Comparison of ENCODE assay signal across 14 cellular contexts in genomic region chr6:136739501-136739900, GRCh38. TPM values are rescaled to one million over a fixed set of nuclear protein-coding genes. Genes with fewer than 3 reads are reported as not detected.
DNase-seq lines count a peak whose midpoint lies in the region; ATAC-seq, FAIRE-seq and TF ChIP-seq lines count a peak whose summit lies in the region.
"Had no signal": no experiment of that assay in that cellular context is flagged by ENCODE, and none has a peak within 500 bp of the region (broad histone marks: within the 10 kb centered on the region; RNA-seq: fewer than 3 reads in every experiment).

No MANE protein-coding gene starts in this region.

- H3K4me2 ChIP-seq in K562 (ENCODE audit: insufficient read depth, low read length) (peak overlapping the region; percentile 76; the same call in 1 of the 2 replicates), SK-N-SH (no peak overlapping the region)

- ATAC-seq in natural killer cell: peak in 2 of 3 donors; percentile 65 to 70
- ATAC-seq in natural killer cell treated with Interleukin-12 subunit alpha and Interleukin-12 subunit beta and Interleukin-15 and Interleukin-18, amount 100 ng/mL, for 72 hours: no peak
- peak; percentile 23 for ATAC-seq in K562
- peak; percentile 55 to 64 for ATAC-seq in naive B cell (ENCODE audit: low read depth in 2 of 2)

- no peaks in the 10 kb centered on the region for H3K27me3 ChIP-seq in K562 (ENCODE audit: control insufficient read depth in 2 of 2, insufficient read depth in 2 of 2, low read length in 2 of 2)
- no peaks in the 10 kb centered on the region for H3K27me3 ChIP-seq in SK-N-SH (ENCODE audit: insufficient read depth)
- H3K27me3 ChIP-seq: testis had no signal

- no peaks in the 10 kb centered on the region for H3K9me2 ChIP-seq in SK-N-SH

- peaks cover 90% of the 10 kb centered on the region for H3K79me2 ChIP-seq in K562 (ENCODE audit: control insufficient read depth, insufficient read depth, low read length)
- peaks cover 19% of the 10 kb centered on the region for H3K79me2 ChIP-seq in SK-N-SH (ENCODE audit: insufficient read depth)

- H3K27me3 Mint-ChIP-seq in natural killer cell (ENCODE audit: low read depth in 2 of 2): no peaks in the 10 kb centered on the region
- no peaks in the 10 kb centered on the region for H3K27me3 Mint-ChIP-seq in natural killer cell treated with Interleukin-12 subunit alpha and Interleukin-12 subunit beta and Interleukin-15 and Interleukin-18, amount 100 ng/mL, for 72 hours
- no peaks in the 10 kb centered on the region for H3K27me3 Mint-ChIP-seq in naive B cell

- H4K20me1 ChIP-seq in K562 (replicated peaks; ENCODE audit: control insufficient read depth, insufficient read depth, low read length) (no peaks in the 10 kb centered on the region), SK-N-SH (ENCODE audit: insufficient read depth) (no peaks in the 10 kb centered on the region)

- H3K4me1 ChIP-seq in K562 (replicated peaks in 1 of 2; ENCODE audit: control insufficient read depth in 2 of 2, insufficient read depth in 2 of 2, low read length in 2 of 2): peaks cover 7 to 75% of the 10 kb centered on the region in 2 experiments
- H3K4me1 ChIP-seq in SK-N-SH (ENCODE audit: control insufficient read depth in 1 of 2, insufficient read depth in 2 of 2, low read depth in 1 of 2, low read length in 1 of 2): peaks cover 0 to 3% of the 10 kb centered on the region in 2 experiments; a peak in 2 of 4 replicates

- TF ChIP-seq EP300 in K562 (IDR thresholded peaks at IDR 0.05; ENCODE audit: low read length): no peak
- TF ChIP-seq EP300 in SK-N-SH (IDR thresholded peaks at IDR 0.05; ENCODE audit: borderline replicate concordance in 1 of 2, low read depth in 1 of 2, low read length in 1 of 2): no peak

- TF ChIP-seq RAD21 in K562 (CRISPR knock-in tag; conservative IDR thresholded peaks at IDR 0.05 in 1 of 2, IDR thresholded peaks at IDR 0.05 in 1 of 2): peak; percentile 39 to 67
- TF ChIP-seq RAD21 in SK-N-SH (IDR thresholded peaks at IDR 0.05; ENCODE audit: low read length): no peak

- POLR2A ChIA-PET in K562 (lab: Yijun Ruan, JAX): interaction anchor here (0.9 to 2.0 kb wide), 5 partner anchors 10 to 53 kb away, joined by 3 to 6 read pairs (median 5); partner anchors contain the start of gene MAP3K5
- POLR2A ChIA-PET in SK-N-SH (lab: Yijun Ruan, JAX): no interaction called here

- H3K4me1 Mint-ChIP-seq in natural killer cell (peaks cover 43 to 52% of the 10 kb centered on the region in 2 donors), naive B cell (peaks cover 38 to 72% (median 65%) of the 10 kb centered on the region in 3 donors)
- H3K4me1 Mint-ChIP-seq in natural killer cell treated with Interleukin-12 subunit alpha and Interleukin-12 subunit beta and Interleukin-15 and Interleukin-18, amount 100 ng/mL, for 72 hours (ENCODE audit: low read depth in 2 of 2): peaks cover 47 to 52% of the 10 kb centered on the region in 2 donors

- in situ Hi-C loops in K562 (cut with MboI): no loop called here

- no peaks in the 10 kb centered on the region for H3K36me3 Mint-ChIP-seq in natural killer cell
- H3K36me3 Mint-ChIP-seq in natural killer cell treated with Interleukin-12 subunit alpha and Interleukin-12 subunit beta and Interleukin-15 and Interleukin-18, amount 100 ng/mL, for 72 hours: no peaks in the 10 kb centered on the region
- H3K36me3 Mint-ChIP-seq in naive B cell: no peaks in the 10 kb centered on the region

- H3K9me3 Mint-ChIP-seq in natural killer cell (no peaks in the 10 kb centered on the region), naive B cell (no peaks in the 10 kb centered on the region)
- H3K9me3 Mint-ChIP-seq in natural killer cell treated with Interleukin-12 subunit alpha and Interleukin-12 subunit beta and Interleukin-15 and Interleukin-18, amount 100 ng/mL, for 72 hours: no peaks in the 10 kb centered on the region
- H3K9me3 Mint-ChIP-seq: HFFc6 had no signal

- TF ChIP-seq CTCF in natural killer cell (IDR thresholded peaks at IDR 0.05): no peak
- TF ChIP-seq CTCF in K562 (IDR thresholded peaks at IDR 0.05 in 2 of 3, conservative IDR thresholded peaks at IDR 0.05 in 1 of 3; ENCODE audit: insufficient read depth in 2 of 3, low read depth in 1 of 3, low read length in 3 of 3): peak in 2 of 3 experiments; percentile 24 to 50; a peak in 2 of 6 replicates
- no peak for TF ChIP-seq CTCF in SK-N-SH (IDR thresholded peaks at IDR 0.05)

- peaks cover 6% of the 10 kb centered on the region; the same call in 1 of the 2 replicates for H3K9me3 ChIP-seq in K562 (replicated peaks; ENCODE audit: control insufficient read depth, insufficient read depth, low read depth, low read length)
- H3K9me3 ChIP-seq in SK-N-SH: no peaks in the 10 kb centered on the region
- H3K9me3 ChIP-seq: testis had no signal

- WGBS in K562 (ENCODE audit: insufficient coverage, low coverage, missing lambda C conversion rate): 38% methylated on average over 3 of the region's 3 CpGs
- 92% methylated on average over 3 of the region's 3 CpGs for WGBS in SK-N-SH (ENCODE audit: low lambda C conversion rate)

- H3K27ac Mint-ChIP-seq in natural killer cell: peak overlapping the region in 1 of 2 donors; percentile 56
- H3K27ac Mint-ChIP-seq in natural killer cell treated with Interleukin-12 subunit alpha and Interleukin-12 subunit beta and Interleukin-15 and Interleukin-18, amount 100 ng/mL, for 72 hours: peak overlapping the region in 1 of 2 donors; percentile 40
- peak overlapping the region in 2 of 6 donors; percentile 13 to 28 for H3K27ac Mint-ChIP-seq in naive B cell

- FAIRE-seq in K562 (lab: Jason Lieb, UNC): no peak

- TF ChIP-seq POLR2A in K562 (conservative IDR thresholded peaks at IDR 0.05): no peak

- H2AFZ ChIP-seq in K562 (ENCODE audit: low read depth, low read length): no peak overlapping the region
- no peak overlapping the region for H2AFZ ChIP-seq in SK-N-SH (ENCODE audit: low read depth)

- H3K36me3 ChIP-seq in K562 (ENCODE audit: control insufficient read depth, insufficient read depth, low read length): no peaks in the 10 kb centered on the region; the same call in 2 of the 3 replicates
- no peaks in the 10 kb centered on the region for H3K36me3 ChIP-seq in SK-N-SH (replicated peaks in 1 of 2; ENCODE audit: control insufficient read depth in 1 of 2, insufficient read depth in 2 of 2, low read length in 1 of 2)

- H3K4me3 ChIP-seq in K562: no peak overlapping the region
- no peak overlapping the region for H3K4me3 ChIP-seq in SK-N-SH (ENCODE audit: low read depth in 2 of 2, low read length in 1 of 2)
- H3K4me3 ChIP-seq: testis had no signal

- no peaks in the 10 kb centered on the region for H3F3A ChIP-seq in SK-N-SH (replicated peaks; ENCODE audit: insufficient read depth)

- H3K27ac ChIP-seq in K562 (ENCODE audit: extremely low read depth, low read depth, low read length) (peak overlapping the region; percentile 73), SK-N-SH (ENCODE audit: low read depth in 2 of 2, low read length in 1 of 2) (no peak overlapping the region)
- H3K27ac ChIP-seq: testis had no signal

- intact Hi-C loops in natural killer cell (cut with micrococcal nuclease) (loop anchor here (1.0 kb wide), 1 partner anchor 54 kb away; no protein-coding TSS in a partner anchor), K562 (cut with micrococcal nuclease) (loop anchor here (1.0 to 5.0 kb wide), 2 partner anchors 52 to 97 kb away; no protein-coding TSS in a partner anchor)

- H3K4me3 Mint-ChIP-seq in natural killer cell: no peak overlapping the region
- H3K4me3 Mint-ChIP-seq in natural killer cell treated with Interleukin-12 subunit alpha and Interleukin-12 subunit beta and Interleukin-15 and Interleukin-18, amount 100 ng/mL, for 72 hours: no peak overlapping the region
- H3K4me3 Mint-ChIP-seq in naive B cell: no peak overlapping the region
- H3K4me3 Mint-ChIP-seq: HFFc6 had no signal

- CTCF ChIA-PET in K562 (lab: Yijun Ruan, JAX; ENCODE audit: low intra/inter-chr PET ratio) (no interaction called here), SK-N-SH (lab: Yijun Ruan, JAX) (interaction anchor here (1.1 to 1.5 kb wide), 3 partner anchors 16 to 95 kb away, joined by 3 to 6 read pairs (median 3); partner anchors contain the start of gene MAP3K5)

- no peaks in the 10 kb centered on the region for H3K9me1 ChIP-seq in K562 (ENCODE audit: control insufficient read depth, insufficient read depth, low read length)

- no peak for DNase-seq in natural killer cell
- DNase-seq in natural killer cell treated with Interleukin-12 subunit alpha and Interleukin-12 subunit beta and Interleukin-15 and Interleukin-18, amount 100 ng/mL, for 72 hours (ENCODE audit: low spot score): no peak
- no peak for DNase-seq in K562 (ENCODE audit: extremely low read depth in 1 of 4, low spot score in 3 of 4)
- no peak for DNase-seq in naive B cell
- no peak for DNase-seq in SK-N-SH
- no peak for DNase-seq in GM19240 (ENCODE audit: insufficient read length, low spot score)
- no peak for DNase-seq in DMS114 treated with DMSO at 0.1 percent for 48 hours (lab: John Stamatoyannopoulos, UW; ENCODE audit: unreplicated experiment)
- no peak for DNase-seq in iPS-NIHi7 (ENCODE audit: extremely low spot score)
- DNase-seq: activated CD4-positive, alpha-beta T cell treated with anti-CD3 and anti-CD28 coated beads, Interleukin-2, amount 50 U/mL, for 4 hours; DMS153; HFFc6; kidney glomerular epithelial cell; NCI-H1105 treated with DMSO at 0.1 percent for 48 hours; testis had no signal

- H3K9ac ChIP-seq in K562 (ENCODE audit: insufficient read depth in 1 of 2, low read depth in 2 of 2, low read length in 2 of 2) (peak overlapping the region; percentile 62 to 63; a peak in 2 of 4 replicates), SK-N-SH (no peak overlapping the region)

- no TSS peak for BruUV-seq in K562 (replicated peaks; lab: Mats Ljungman, UMichigan)

RNA-seq across cellular contexts. Expression of gene MAP3K5, which starts 52.8 kb away (rescaled TPM):
- total RNA-seq in natural killer cell: 10 to 100 TPM; 19.7 to 36.7 (median 35.4) TPM
- total RNA-seq in natural killer cell treated with Interleukin-12 subunit alpha and Interleukin-12 subunit beta and Interleukin-15 and Interleukin-18, amount 100 ng/mL, for 72 hours: 10 to 100 TPM; 27.9 to 33.0 TPM
- 17.0 and 33.7 TPM in 2 replicates for total RNA-seq in K562 (2011; cell fraction: chromatin; rRNA removed; ENCODE audit: low replicate concordance)
- total RNA-seq in K562 (2011; cell fraction: nucleolus; rRNA removed): 7.8 and 10.1 TPM in 2 replicates
- 10.5 and 10.6 TPM in 2 replicates for total RNA-seq in K562 (2011; cell fraction: nucleoplasm; rRNA removed)
- 10.4 and 11.6 TPM in 2 replicates for total RNA-seq in K562 (2014; rRNA removed)
- total RNA-seq in K562 (2014; rRNA removed; fragmentation: Illumina TruSeq; extraction: Trizol): 12.7 and 15.3 TPM in 2 replicates
- total RNA-seq in K562 (2015; rRNA removed; fragmentation: Illumina TruSeq; extraction: Trizol): 9.2 and 9.9 TPM in 2 replicates
- total RNA-seq in K562 (2021): 11.7 and 13.0 TPM in 2 replicates
- polyA plus RNA-seq in K562 (2011; rRNA removed): 7.9 and 9.1 TPM in 2 replicates
- polyA plus RNA-seq in K562 (2011; cell fraction: cytosol; rRNA removed): 2.1 and 3.6 TPM in 2 replicates
- polyA plus RNA-seq in K562 (2011; cell fraction: nucleus; rRNA removed): 6.2 and 8.7 TPM in 2 replicates
- polyA plus RNA-seq in K562 (2012): 6.6 and 6.7 TPM in 2 replicates
- 8.6 and 10.4 TPM in 2 replicates for polyA plus RNA-seq in K562 (2014; fragmentation: Illumina TruSeq; extraction: Trizol)
- 1 to 10 TPM; 2.2 to 3.3 TPM for polyA plus RNA-seq in K562 (2014; fragmentation: Nextera tagmentation; extraction: Ambion mirVana)
- polyA plus RNA-seq in K562 (2014; rRNA removed): 6.9 and 7.3 TPM in 2 replicates
- 13.9 and 23.8 TPM in 2 replicates for polyA minus RNA-seq in K562 (2011; rRNA and poly(A)+ RNA removed)
- polyA minus RNA-seq in K562 (2011; cell fraction: cytosol; rRNA and poly(A)+ RNA removed): 5.1 and 5.8 TPM in 2 replicates
- polyA minus RNA-seq in K562 (2011; cell fraction: nucleus; rRNA and poly(A)+ RNA removed): 9.0 and 19.5 TPM in 2 replicates
- polyA plus RNA-seq in naive B cell (ENCODE audit: low read depth in 6 of 6): 10 to 100 TPM in 3 of 6 donors, 1 to 10 TPM in 3; 5.8 to 15.5 (median 10.1) TPM
- 1.4 TPM in 2 replicates for polyA plus RNA-seq in SK-N-SH (2012; rRNA removed)
- 1.7 and 1.8 TPM in 2 replicates for polyA plus RNA-seq in SK-N-SH (2012; cell fraction: cytosol; rRNA removed)
- polyA plus RNA-seq in SK-N-SH (2012; cell fraction: nucleus; rRNA removed): 1.1 and 1.9 TPM in 2 replicates

Comparison
In these comparisons a context has a peak if more than half of its experiments do, and no peak if none do; other contexts are left out.
1. ATAC-seq: peak in natural killer cell (2 of 3), K562 (single experiment) and naive B cell (2 of 2); none in natural killer cell treated with Interleukin-12 subunit alpha and Interleukin-12 subunit beta and Interleukin-15 and Interleukin-18, amount 100 ng/mL, for 72 hours (0 of 2).
2. CTCF ChIP-seq: peak in K562 (2 of 3); none in natural killer cell (single experiment) and SK-N-SH (single experiment).